Comparison of ENCODE assay signal across 26 cellular contexts in the genomic region with DNA sequence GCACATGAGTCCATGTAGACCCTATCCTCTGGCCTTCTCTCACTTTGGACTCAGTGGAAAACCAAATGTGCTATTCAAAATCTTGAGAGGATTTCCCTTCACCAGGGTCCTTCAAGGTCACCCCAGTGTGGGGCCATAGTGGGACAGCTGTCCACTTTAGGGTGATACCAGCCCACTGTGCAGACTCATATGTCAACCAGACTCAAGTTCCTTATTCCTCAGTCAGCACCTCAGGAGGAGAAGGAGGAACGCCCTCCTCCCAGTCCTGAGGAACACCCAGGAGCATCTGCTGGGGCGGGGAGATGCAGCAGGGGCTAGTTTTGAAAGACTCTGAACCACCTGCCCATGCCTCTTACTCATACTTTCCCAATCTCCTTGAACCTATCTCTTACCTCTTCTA.
"Had no signal": no experiment of that assay in that cellular context is flagged by ENCODE, and none has a peak within 500 bp of the region (broad histone marks: within the 10 kb centered on the region; RNA-seq: fewer than 3 reads in every experiment).

No MANE protein-coding gene starts in this region.

- H3K27me3 Mint-ChIP-seq: activated CD4-positive, alpha-beta T cell treated with anti-CD3 and anti-CD28 coated beads, Interleukin-2, amount 10 ng/mL, durations not matched to agents 7 days and 5 days had no signal

- H3K36me3 ChIP-seq: colonic mucosa, gastrocnemius medialis, right lobe of liver, SJSA1, tibial nerve had no signal

- ATAC-seq: activated T-cell treated with anti-CD3 and anti-CD28 coated beads, Interleukin-2, amount 50 U/mL, for 4 hours; left cardiac atrium; left ventricle myocardium superior; naive thymus-derived CD8-positive, alpha-beta T cell; right lobe of liver; stimulated activated naive B cell treated with anti-CD40 and anti-IgM and Interleukin-4, amounts not matched to agents 10 μg/mL and 1 μg/mL and 100 μg/mL, for 72 hours; WTC11 had no signal

- H3K4me3 ChIP-seq: colonic mucosa, dorsolateral prefrontal cortex, gastrocnemius medialis, right lobe of liver, SJSA1, tibial nerve had no signal

- H3K27ac ChIP-seq: colonic mucosa, dorsolateral prefrontal cortex, gastrocnemius medialis, right lobe of liver, SJSA1, tibial nerve had no signal

- H3K9me3 ChIP-seq: colonic mucosa, gastrocnemius medialis, right lobe of liver, SJSA1, tibial nerve had no signal

- H3K4me1 ChIP-seq: colonic mucosa had no signal

- H3K27ac Mint-ChIP-seq: activated CD4-positive, alpha-beta memory T cell treated with anti-CD3 and anti-CD28 coated beads, Interleukin-2, amount 10 ng/mL, durations not matched to agents 7 days and 5 days; activated CD4-positive, alpha-beta T cell treated with anti-CD3 and anti-CD28 coated beads, Interleukin-2, amount 10 ng/mL, durations not matched to agents 7 days and 5 days; activated naive CD4-positive, alpha-beta T cell treated with anti-CD3 and anti-CD28 coated beads for 36 hours; activated T-helper 2 cell treated with anti-CD3 and anti-CD28 coated beads, Interferon-gamma antibody, Interleukin-2, Interleukin-4, amounts not matched to agents 10 μg/mL and 5 μg/mL and 100 μg/mL, durations not matched to agents 14 hours and 24 hours and 36 hours; stimulated activated naive B cell treated with anti-CD40 and anti-IgM and Interleukin-4, amounts not matched to agents 10 μg/mL and 1 μg/mL and 100 μg/mL, for 72 hours; WTC11 had no signal

- H3K9me3 Mint-ChIP-seq: activated CD4-positive, alpha-beta memory T cell treated with anti-CD3 and anti-CD28 coated beads, Interleukin-2, amount 10 ng/mL, durations not matched to agents 7 days and 5 days; activated CD4-positive, alpha-beta T cell treated with anti-CD3 and anti-CD28 coated beads, Interleukin-2, amount 10 ng/mL, durations not matched to agents 7 days and 5 days; activated naive CD4-positive, alpha-beta T cell treated with anti-CD3 and anti-CD28 coated beads for 36 hours; activated T-cell treated with anti-CD3 and anti-CD28 coated beads, Interleukin-2, amount 50 U/mL, for 4 hours; activated T-helper 2 cell treated with anti-CD3 and anti-CD28 coated beads, Interferon-gamma antibody, Interleukin-2, Interleukin-4, amounts not matched to agents 10 μg/mL and 5 μg/mL and 100 μg/mL, durations not matched to agents 14 hours and 24 hours and 36 hours; naive thymus-derived CD8-positive, alpha-beta T cell; stimulated activated naive B cell treated with anti-CD40 and anti-IgM and Interleukin-4, amounts not matched to agents 10 μg/mL and 1 μg/mL and 100 μg/mL, for 72 hours; WTC11 had no signal

- H3K4me1 Mint-ChIP-seq: activated CD4-positive, alpha-beta memory T cell treated with anti-CD3 and anti-CD28 coated beads, Interleukin-2, amount 10 ng/mL, durations not matched to agents 7 days and 5 days; WTC11 had no signal

- H3K4me3 Mint-ChIP-seq: activated CD4-positive, alpha-beta memory T cell treated with anti-CD3 and anti-CD28 coated beads, Interleukin-2, amount 10 ng/mL, durations not matched to agents 7 days and 5 days; activated CD4-positive, alpha-beta T cell treated with anti-CD3 and anti-CD28 coated beads, Interleukin-2, amount 10 ng/mL, durations not matched to agents 7 days and 5 days; activated naive CD4-positive, alpha-beta T cell treated with anti-CD3 and anti-CD28 coated beads for 36 hours; activated T-cell treated with anti-CD3 and anti-CD28 coated beads, Interleukin-2, amount 50 U/mL, for 4 hours; naive thymus-derived CD8-positive, alpha-beta T cell; stimulated activated naive B cell treated with anti-CD40 and anti-IgM and Interleukin-4, amounts not matched to agents 10 μg/mL and 1 μg/mL and 100 μg/mL, for 72 hours; WTC11 had no signal

- DNase-seq: activated CD4-positive, alpha-beta memory T cell treated with anti-CD3 and anti-CD28 coated beads, Interleukin-2, amount 10 ng/mL, durations not matched to agents 7 days and 5 days; activated CD4-positive, alpha-beta T cell treated with anti-CD3 and anti-CD28 coated beads for 1 hour; activated CD4-positive, alpha-beta T cell treated with anti-CD3 and anti-CD28 coated beads, Interleukin-2, amount 10 ng/mL, durations not matched to agents 7 days and 5 days; activated CD8-positive, alpha-beta memory T cell treated with anti-CD3 and anti-CD28 coated beads, Interleukin-2, amount 50 U/mL, for 48 hours; activated T-cell treated with anti-CD3 and anti-CD28 coated beads, Interleukin-2, amount 50 U/mL, for 4 hours; colonic mucosa; dorsolateral prefrontal cortex; effector memory CD4-positive, alpha-beta T cell; erythroblast; glutamatergic neuron; left cardiac atrium; left ventricle myocardium superior; mammary epithelial cell; naive thymus-derived CD8-positive, alpha-beta T cell; small intestine; stimulated activated CD4-positive, alpha-beta T cell treated with anti-CD3 and anti-CD28 coated beads, Interleukin-15, amount 100 ng/mL, for 24 hours; stimulated activated CD4-positive, alpha-beta T cell treated with anti-CD3 and anti-CD28 coated beads, Interleukin-2, amount 100 ng/mL, for 24 hours; stimulated activated naive B cell treated with anti-CD40 and anti-IgM and Interleukin-4, amounts not matched to agents 10 μg/mL and 1 μg/mL and 100 μg/mL, for 72 hours; T-helper 2 cell had no signal

- H3K27me3 ChIP-seq: colonic mucosa, gastrocnemius medialis, right lobe of liver, SJSA1 had no signal

- H3K36me3 Mint-ChIP-seq: naive thymus-derived CD8-positive, alpha-beta T cell; stimulated activated naive B cell treated with anti-CD40 and anti-IgM and Interleukin-4, amounts not matched to agents 10 μg/mL and 1 μg/mL and 100 μg/mL, for 72 hours; WTC11 had no signal
